1 cellular context compared by ENCODE assay signal in the genomic region with DNA sequence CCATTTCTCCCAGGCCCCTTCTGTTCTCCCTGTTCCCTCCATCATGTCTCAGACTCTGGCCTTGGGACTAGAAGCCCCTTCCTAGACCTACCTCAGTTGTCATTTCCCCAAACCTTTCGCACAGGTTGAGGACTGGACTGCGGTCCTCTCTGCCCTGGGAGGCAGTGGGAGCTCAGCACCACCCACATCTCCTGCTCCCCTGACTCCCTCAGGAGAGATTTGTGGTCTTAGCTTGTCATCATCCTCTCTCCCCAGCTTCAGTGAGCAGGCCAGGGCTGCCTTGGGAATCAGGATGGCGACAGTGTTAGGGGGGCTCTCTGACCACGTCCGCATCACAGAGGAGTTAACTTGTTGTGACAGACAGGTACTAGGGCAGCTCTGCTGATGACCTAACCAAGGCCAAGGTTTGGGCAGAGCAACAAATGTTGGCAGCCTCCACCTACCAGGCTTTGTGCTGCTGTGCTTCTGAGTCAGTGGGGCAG.
TF ChIP-seq lines count a peak whose summit lies in the region.

No MANE protein-coding gene starts in this region.

TF ChIP-seq in GM23338, 12 proteins besides CTCF, POLR2A, EP300 and RAD21 (continued from another document):
- TF ChIP-seq, protein P1, sequence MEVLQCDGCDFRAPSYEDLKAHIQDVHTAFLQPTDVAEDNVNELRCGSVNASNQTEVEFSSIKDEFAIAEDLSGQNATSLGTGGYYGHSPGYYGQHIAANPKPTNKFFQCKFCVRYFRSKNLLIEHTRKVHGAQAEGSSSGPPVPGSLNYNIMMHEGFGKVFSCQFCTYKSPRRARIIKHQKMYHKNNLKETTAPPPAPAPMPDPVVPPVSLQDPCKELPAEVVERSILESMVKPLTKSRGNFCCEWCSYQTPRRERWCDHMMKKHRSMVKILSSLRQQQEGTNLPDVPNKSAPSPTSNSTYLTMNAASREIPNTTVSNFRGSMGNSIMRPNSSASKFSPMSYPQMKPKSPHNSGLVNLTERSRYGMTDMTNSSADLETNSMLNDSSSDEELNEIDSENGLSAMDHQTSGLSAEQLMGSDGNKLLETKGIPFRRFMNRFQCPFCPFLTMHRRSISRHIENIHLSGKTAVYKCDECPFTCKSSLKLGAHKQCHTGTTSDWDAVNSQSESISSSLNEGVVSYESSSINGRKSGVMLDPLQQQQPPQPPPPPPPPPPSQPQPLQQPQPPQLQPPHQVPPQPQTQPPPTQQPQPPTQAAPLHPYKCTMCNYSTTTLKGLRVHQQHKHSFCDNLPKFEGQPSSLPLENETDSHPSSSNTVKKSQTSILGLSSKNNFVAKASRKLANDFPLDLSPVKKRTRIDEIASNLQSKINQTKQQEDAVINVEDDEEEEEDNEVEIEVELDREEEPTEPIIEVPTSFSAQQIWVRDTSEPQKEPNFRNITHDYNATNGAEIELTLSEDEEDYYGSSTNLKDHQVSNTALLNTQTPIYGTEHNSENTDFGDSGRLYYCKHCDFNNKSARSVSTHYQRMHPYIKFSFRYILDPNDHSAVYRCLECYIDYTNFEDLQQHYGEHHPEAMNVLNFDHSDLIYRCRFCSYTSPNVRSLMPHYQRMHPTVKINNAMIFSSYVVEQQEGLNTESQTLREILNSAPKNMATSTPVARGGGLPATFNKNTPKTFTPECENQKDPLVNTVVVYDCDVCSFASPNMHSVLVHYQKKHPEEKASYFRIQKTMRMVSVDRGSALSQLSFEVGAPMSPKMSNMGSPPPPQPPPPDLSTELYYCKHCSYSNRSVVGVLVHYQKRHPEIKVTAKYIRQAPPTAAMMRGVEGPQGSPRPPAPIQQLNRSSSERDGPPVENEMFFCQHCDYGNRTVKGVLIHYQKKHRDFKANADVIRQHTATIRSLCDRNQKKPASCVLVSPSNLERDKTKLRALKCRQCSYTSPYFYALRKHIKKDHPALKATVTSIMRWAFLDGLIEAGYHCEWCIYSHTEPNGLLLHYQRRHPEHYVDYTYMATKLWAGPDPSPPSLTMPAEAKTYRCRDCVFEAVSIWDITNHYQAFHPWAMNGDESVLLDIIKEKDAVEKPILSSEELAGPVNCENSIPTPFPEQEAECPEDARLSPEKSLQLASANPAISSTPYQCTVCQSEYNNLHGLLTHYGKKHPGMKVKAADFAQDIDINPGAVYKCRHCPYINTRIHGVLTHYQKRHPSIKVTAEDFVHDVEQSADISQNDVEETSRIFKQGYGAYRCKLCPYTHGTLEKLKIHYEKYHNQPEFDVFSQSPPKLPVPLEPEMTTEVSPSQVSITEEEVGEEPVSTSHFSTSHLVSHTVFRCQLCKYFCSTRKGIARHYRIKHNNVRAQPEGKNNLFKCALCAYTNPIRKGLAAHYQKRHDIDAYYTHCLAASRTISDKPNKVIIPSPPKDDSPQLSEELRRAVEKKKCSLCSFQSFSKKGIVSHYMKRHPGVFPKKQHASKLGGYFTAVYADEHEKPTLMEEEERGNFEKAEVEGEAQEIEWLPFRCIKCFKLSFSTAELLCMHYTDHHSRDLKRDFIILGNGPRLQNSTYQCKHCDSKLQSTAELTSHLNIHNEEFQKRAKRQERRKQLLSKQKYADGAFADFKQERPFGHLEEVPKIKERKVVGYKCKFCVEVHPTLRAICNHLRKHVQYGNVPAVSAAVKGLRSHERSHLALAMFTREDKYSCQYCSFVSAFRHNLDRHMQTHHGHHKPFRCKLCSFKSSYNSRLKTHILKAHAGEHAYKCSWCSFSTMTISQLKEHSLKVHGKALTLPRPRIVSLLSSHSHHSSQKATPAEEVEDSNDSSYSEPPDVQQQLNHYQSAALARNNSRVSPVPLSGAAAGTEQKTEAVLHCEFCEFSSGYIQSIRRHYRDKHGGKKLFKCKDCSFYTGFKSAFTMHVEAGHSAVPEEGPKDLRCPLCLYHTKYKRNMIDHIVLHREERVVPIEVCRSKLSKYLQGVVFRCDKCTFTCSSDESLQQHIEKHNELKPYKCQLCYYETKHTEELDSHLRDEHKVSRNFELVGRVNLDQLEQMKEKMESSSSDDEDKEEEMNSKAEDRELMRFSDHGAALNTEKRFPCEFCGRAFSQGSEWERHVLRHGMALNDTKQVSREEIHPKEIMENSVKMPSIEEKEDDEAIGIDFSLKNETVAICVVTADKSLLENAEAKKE (CRISPR knock-in tag; IDR thresholded peaks at IDR 0.05), result no peak
- TF ChIP-seq EZH2 (IDR thresholded peaks at IDR 0.05; ENCODE audit: low read depth, unreplicated experiment) (no peak), ZNF331 (CRISPR knock-in tag; IDR thresholded peaks at IDR 0.05; ENCODE audit: low read depth) (no peak), EZH2phosphoT487 (IDR thresholded peaks at IDR 0.05; ENCODE audit: unreplicated experiment) (no peak), ZNF114 (CRISPR knock-in tag; IDR thresholded peaks at IDR 0.05) (no peak), STAT1 (IDR thresholded peaks at IDR 0.05; ENCODE audit: unreplicated experiment) (no peak), JUNB (IDR thresholded peaks at IDR 0.05; ENCODE audit: unreplicated experiment) (no peak), CREB1 (CRISPR knock-in tag; IDR thresholded peaks at IDR 0.05; ENCODE audit: low read depth) (no peak), NANOG (IDR thresholded peaks at IDR 0.05; ENCODE audit: borderline replicate concordance) (no peak)
- TF ChIP-seq, protein P2, sequence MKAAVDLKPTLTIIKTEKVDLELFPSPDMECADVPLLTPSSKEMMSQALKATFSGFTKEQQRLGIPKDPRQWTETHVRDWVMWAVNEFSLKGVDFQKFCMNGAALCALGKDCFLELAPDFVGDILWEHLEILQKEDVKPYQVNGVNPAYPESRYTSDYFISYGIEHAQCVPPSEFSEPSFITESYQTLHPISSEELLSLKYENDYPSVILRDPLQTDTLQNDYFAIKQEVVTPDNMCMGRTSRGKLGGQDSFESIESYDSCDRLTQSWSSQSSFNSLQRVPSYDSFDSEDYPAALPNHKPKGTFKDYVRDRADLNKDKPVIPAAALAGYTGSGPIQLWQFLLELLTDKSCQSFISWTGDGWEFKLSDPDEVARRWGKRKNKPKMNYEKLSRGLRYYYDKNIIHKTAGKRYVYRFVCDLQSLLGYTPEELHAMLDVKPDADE (IDR thresholded peaks at IDR 0.05), result no peak
